Comparison of ENCODE assay signal across 13 cellular contexts in the genomic region with DNA sequence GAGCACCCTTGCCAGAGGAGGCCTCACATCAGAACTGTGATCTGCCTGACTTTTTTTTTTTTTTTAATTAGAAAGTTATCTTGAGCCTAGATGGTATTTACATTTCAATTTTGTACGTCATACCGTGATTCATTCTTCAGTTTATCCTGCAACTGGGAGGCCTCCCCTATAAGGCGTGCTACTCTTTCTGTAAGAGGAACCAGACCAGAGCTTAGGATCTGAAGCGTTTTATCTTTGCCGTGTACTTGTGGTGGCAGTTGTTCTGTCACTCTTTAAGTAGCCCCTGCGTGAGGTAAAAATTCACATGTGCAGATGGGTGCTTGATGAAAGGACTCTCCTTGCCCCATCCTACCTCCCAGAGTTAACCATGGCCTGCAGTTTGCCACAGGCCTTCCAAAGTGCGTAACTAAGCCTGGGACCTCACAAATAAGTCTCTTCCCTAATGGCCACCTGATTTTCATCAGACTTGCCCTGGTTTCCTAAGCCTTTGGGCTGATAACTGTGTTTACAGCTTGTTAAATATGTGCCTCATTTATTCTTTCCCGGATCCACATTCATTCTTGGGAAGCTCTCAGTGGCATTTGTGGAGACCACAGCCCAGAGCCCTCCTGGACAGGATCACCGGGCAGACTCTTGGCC.
DNase-seq lines count a peak whose midpoint lies in the region; ATAC-seq, FAIRE-seq and TF ChIP-seq lines count a peak whose summit lies in the region.
"Had no signal": no experiment of that assay in that cellular context is flagged by ENCODE, and none has a peak within 500 bp of the region (broad histone marks: within the 10 kb centered on the region; RNA-seq: fewer than 3 reads in every experiment).

No MANE protein-coding gene starts in this region.

- no peak for ATAC-seq in HG03039 (IDR thresholded peaks at IDR 0.05; ENCODE audit: unreplicated experiment)
- ATAC-seq: GM12878 had no signal

- WGBS in hepatocyte (ENCODE audit: low lambda C conversion rate, missing lambda C conversion rate) = 46% methylated on average over 9 of the region's 9 CpGs

- peak overlapping the region; percentile 83 for H3K27ac Mint-ChIP-seq in MCF 10A (ENCODE audit: low read depth, unreplicated experiment)
- H3K27ac Mint-ChIP-seq in astrocyte (ENCODE audit: unreplicated experiment) = peak overlapping the region; percentile 99
- no peak overlapping the region for H3K27ac Mint-ChIP-seq in activated CD4-positive, alpha-beta T cell treated with anti-CD3 and anti-CD28 coated beads, Interleukin-2, amount 10 ng/mL, durations not matched to agents 7 days and 5 days
- H3K27ac Mint-ChIP-seq: B cell had no signal

- no peak for TF ChIP-seq POLR2A in breast epithelium (IDR thresholded peaks at IDR 0.05)

- H3K9me3 ChIP-seq in breast epithelium (no peaks in the 10 kb centered on the region), astrocyte (ENCODE audit: insufficient read depth, low read depth, low read length) (no peaks in the 10 kb centered on the region), hepatocyte (ENCODE audit: low read depth) (no peaks in the 10 kb centered on the region)

- peak overlapping the region; percentile 88 for H3K9ac ChIP-seq in astrocyte (ENCODE audit: low read length)

- H3K4me3 Mint-ChIP-seq in MCF 10A (ENCODE audit: unreplicated experiment) (no peak overlapping the region), astrocyte (ENCODE audit: unreplicated experiment) (no peak overlapping the region)
- no peak overlapping the region for H3K4me3 Mint-ChIP-seq in activated CD4-positive, alpha-beta T cell treated with anti-CD3 and anti-CD28 coated beads, Interleukin-2, amount 10 ng/mL, durations not matched to agents 7 days and 5 days
- H3K4me3 Mint-ChIP-seq: B cell had no signal

- peaks cover 6% of the 10 kb centered on the region for H3K36me3 Mint-ChIP-seq in MCF 10A (ENCODE audit: insufficient read depth, unreplicated experiment)
- H3K36me3 Mint-ChIP-seq in astrocyte (ENCODE audit: low read depth, unreplicated experiment) = peaks cover 8% of the 10 kb centered on the region
- no peaks in the 10 kb centered on the region for H3K36me3 Mint-ChIP-seq in activated CD4-positive, alpha-beta T cell treated with anti-CD3 and anti-CD28 coated beads, Interleukin-2, amount 10 ng/mL, durations not matched to agents 7 days and 5 days (ENCODE audit: low read depth)

- no peaks in the 10 kb centered on the region for H3K9me2 ChIP-seq in hepatocyte (replicated peaks; ENCODE audit: insufficient read depth)

- intact Hi-C loops in MCF 10A (cut with micrococcal nuclease) = loop anchor here (2.0 to 5.0 kb wide), 2 partner anchors 94 to 159 kb away; a partner anchor contains a TSS
- intact Hi-C loops in breast epithelium (cut with DNase I; ENCODE audit: low total_unique reads) = no loop called here

- H3K4me1 ChIP-seq in breast epithelium (no peaks in the 10 kb centered on the region), astrocyte (ENCODE audit: insufficient read depth, low read length) (peaks cover 52% of the 10 kb centered on the region), hepatocyte (ENCODE audit: insufficient read depth) (peaks cover 32% of the 10 kb centered on the region)

- H3K27ac ChIP-seq in breast epithelium = peak overlapping the region in 1 of 2 donors; percentile 56
- peak overlapping the region; percentile 99 for H3K27ac ChIP-seq in astrocyte (ENCODE audit: low read depth, low read length)
- H3K27ac ChIP-seq in hepatocyte = peak overlapping the region; percentile 86

- H3K27me3 Mint-ChIP-seq in MCF 10A (ENCODE audit: insufficient read depth, unreplicated experiment) = no peaks in the 10 kb centered on the region
- H3K27me3 Mint-ChIP-seq in astrocyte (ENCODE audit: low read depth, unreplicated experiment) = no peaks in the 10 kb centered on the region
- H3K27me3 Mint-ChIP-seq in activated CD4-positive, alpha-beta T cell treated with anti-CD3 and anti-CD28 coated beads, Interleukin-2, amount 10 ng/mL, durations not matched to agents 7 days and 5 days = no peaks in the 10 kb centered on the region
- H3K27me3 Mint-ChIP-seq: B cell had no signal

- H3K27me3 ChIP-seq in breast epithelium (no peaks in the 10 kb centered on the region), astrocyte (ENCODE audit: insufficient read depth, low read length) (no peaks in the 10 kb centered on the region), hepatocyte (no peaks in the 10 kb centered on the region)

- POLR2A ChIA-PET in MCF 10A (lab: Yijun Ruan, JAX) = interaction anchor here (0.8 to 3.5 kb wide), 15 partner anchors 9 to 316 kb away, joined by 3 to 15 read pairs (median 4); no protein-coding TSS in a partner anchor
- POLR2A ChIA-PET in activated CD4-positive, alpha-beta T cell treated with anti-CD3 and anti-CD28 coated beads, Interleukin-2, amount 10 ng/mL, durations not matched to agents 7 days and 5 days (lab: Charles Lee) = no interaction called here

- H3K4me3 ChIP-seq in breast epithelium (no peak overlapping the region), astrocyte (ENCODE audit: insufficient read depth, low read depth, low read length) (peak overlapping the region; percentile 30), hepatocyte (no peak overlapping the region)
- H3K4me3 ChIP-seq: GM12878 had no signal

- no peaks in the 10 kb centered on the region for H3K9me3 Mint-ChIP-seq in MCF 10A (ENCODE audit: unreplicated experiment)
- no peaks in the 10 kb centered on the region for H3K9me3 Mint-ChIP-seq in astrocyte (ENCODE audit: unreplicated experiment)
- H3K9me3 Mint-ChIP-seq in activated CD4-positive, alpha-beta T cell treated with anti-CD3 and anti-CD28 coated beads, Interleukin-2, amount 10 ng/mL, durations not matched to agents 7 days and 5 days = no peaks in the 10 kb centered on the region

- H3K36me3 ChIP-seq in breast epithelium = no peaks in the 10 kb centered on the region
- H3K36me3 ChIP-seq in astrocyte (ENCODE audit: insufficient read depth, low read length) = peaks cover 19% of the 10 kb centered on the region
- H3K36me3 ChIP-seq in hepatocyte (replicated peaks; ENCODE audit: insufficient read depth, low read depth) = no peaks in the 10 kb centered on the region

- DNase-seq in MCF 10A (ENCODE audit: unreplicated experiment) (peak; percentile 73), breast epithelium (ENCODE audit: low spot score in 2 of 2) (no peak), astrocyte (ENCODE audit: low read depth) (peak; percentile 97), hepatocyte (ENCODE audit: low spot score) (peak; percentile 56), urothelium cell line (ENCODE audit: low spot score) (peak; percentile 56)
- DNase-seq in stimulated activated naive CD4-positive, alpha-beta T cell (lab: John Stamatoyannopoulos, UW) = no peak
- DNase-seq in activated CD4-positive, alpha-beta T cell treated with anti-CD3 and anti-CD28 coated beads, Interleukin-2, amount 10 ng/mL, durations not matched to agents 7 days and 5 days = no peak
- DNase-seq: activated CD8-positive, alpha-beta memory T cell treated with anti-CD3 and anti-CD28 coated beads for 24 hours; aorta; NCI-H2029 had no signal

- no peaks in the 10 kb centered on the region for H4K20me1 ChIP-seq in astrocyte (ENCODE audit: insufficient read depth, low read length)
- H4K20me1 ChIP-seq in hepatocyte (ENCODE audit: insufficient read depth, poor library complexity, severe bottlenecking) = no peaks in the 10 kb centered on the region

- H2AFZ ChIP-seq in astrocyte (ENCODE audit: low read depth, low read length) = no peak overlapping the region
- no peak overlapping the region for H2AFZ ChIP-seq in hepatocyte

- H3K4me1 Mint-ChIP-seq in MCF 10A (ENCODE audit: insufficient read depth, unreplicated experiment) (peaks cover 27% of the 10 kb centered on the region), astrocyte (ENCODE audit: low read depth, unreplicated experiment) (peaks cover 47% of the 10 kb centered on the region)
- H3K4me1 Mint-ChIP-seq in activated CD4-positive, alpha-beta T cell treated with anti-CD3 and anti-CD28 coated beads, Interleukin-2, amount 10 ng/mL, durations not matched to agents 7 days and 5 days = no peaks in the 10 kb centered on the region
- H3K4me1 Mint-ChIP-seq: B cell had no signal

- no TSS peak for BruUV-seq in MCF 10A (replicated peaks; lab: Mats Ljungman, UMichigan)

- H3K4me2 ChIP-seq in astrocyte (ENCODE audit: low read length) = peak overlapping the region; percentile 76
- no peak overlapping the region for H3K4me2 ChIP-seq in hepatocyte

- H3K79me2 ChIP-seq in astrocyte (ENCODE audit: insufficient read depth, low read length) = peaks cover 4% of the 10 kb centered on the region
- no peaks in the 10 kb centered on the region for H3K79me2 ChIP-seq in hepatocyte

- no peak for FAIRE-seq in astrocyte (lab: Jason Lieb, UNC)
- no peak for FAIRE-seq in urothelium cell line (lab: Jason Lieb, UNC)
- FAIRE-seq: GM12878 had no signal

- CTCF ChIA-PET in MCF 10A (lab: Yijun Ruan, JAX) = interaction anchor here (0.5 to 3.2 kb wide), 7 partner anchors 30 to 763 kb away, joined by 3 to 21 read pairs (median 3); no protein-coding TSS in a partner anchor
- CTCF ChIA-PET in activated CD4-positive, alpha-beta T cell treated with anti-CD3 and anti-CD28 coated beads, Interleukin-2, amount 10 ng/mL, durations not matched to agents 7 days and 5 days (lab: Charles Lee) = interaction anchor here (1.3 kb wide), 1 partner anchor 12 kb away, joined by 4 read pairs; no protein-coding TSS in a partner anchor

- TF ChIP-seq CTCF in MCF 10A (IDR thresholded peaks at IDR 0.05; ENCODE audit: unreplicated experiment) = no peak
- TF ChIP-seq CTCF in breast epithelium (IDR thresholded peaks at IDR 0.05) = no peak
- TF ChIP-seq CTCF in astrocyte (IDR thresholded peaks at IDR 0.05; ENCODE audit: insufficient read depth, low read depth, low read length) = no peak
- TF ChIP-seq CTCF in hepatocyte (IDR thresholded peaks at IDR 0.05; ENCODE audit: poor library complexity) = no peak

Comparison
In these comparisons a context has a peak if more than half of its experiments do, and no peak if none do; other contexts are left out.
1. DNase-seq: peak in MCF 10A (single experiment), astrocyte (single experiment), hepatocyte (single experiment) and urothelium cell line (single experiment); none in breast epithelium (0 of 2), stimulated activated naive CD4-positive, alpha-beta T cell (0 of 6) and activated CD4-positive, alpha-beta T cell treated with anti-CD3 and anti-CD28 coated beads, Interleukin-2, amount 10 ng/mL, durations not matched to agents 7 days and 5 days (single experiment).